Comparison of ENCODE assay signal across 8 cellular contexts in genomic region chr1:153963850-153964331, GRCh38. TPM values are rescaled to one million over a fixed set of nuclear protein-coding genes. Genes with fewer than 3 reads are reported as not detected.
DNase-seq lines count a peak whose midpoint lies in the region; ATAC-seq and TF ChIP-seq lines count a peak whose summit lies in the region.

No MANE protein-coding gene starts in this region.

- peaks cover 74% of the 10 kb centered on the region for H3K79me2 ChIP-seq in DND-41 (ENCODE audit: insufficient read depth, low read length)
- peaks cover 12% of the 10 kb centered on the region for H3K79me2 ChIP-seq in fibroblast of lung (ENCODE audit: control insufficient read depth, insufficient read depth, low read length)

- DNase-seq in DND-41: no peak
- peak in 2 of 34 experiments; percentile 16 to 33 for DNase-seq in T-cell
- DNase-seq in fibroblast of lung (ENCODE audit: low read depth in 2 of 2): peak in 1 of 2 donors; percentile 72
- DNase-seq in DMS114 treated with DMSO at 0.1 percent for 48 hours (lab: John Stamatoyannopoulos, UW; ENCODE audit: unreplicated experiment): no peak

- POLR2A ChIA-PET in T-cell (lab: Charles Lee): interaction anchor here (0.6 to 1.0 kb wide), 5 partner anchors 13 to 1952 kb away, joined by 3 to 7 read pairs (median 3); no protein-coding TSS in a partner anchor

- H3K9me3 ChIP-seq in DND-41 (ENCODE audit: insufficient read depth, low read length, severe bottlenecking) (no peaks in the 10 kb centered on the region), fibroblast of lung (ENCODE audit: control insufficient read depth, insufficient read depth, low read depth, low read length) (no peaks in the 10 kb centered on the region), neuron (ENCODE audit: low read length) (no peaks in the 10 kb centered on the region)

- H3K27ac ChIP-seq in DND-41 (ENCODE audit: low read length) (peak overlapping the region; percentile 80), fibroblast of lung (ENCODE audit: insufficient read depth, low read length) (peak overlapping the region; percentile 91)

- no peaks in the 10 kb centered on the region; the same call in 1 of the 2 replicates for H4K20me1 ChIP-seq in DND-41 (ENCODE audit: insufficient read depth, low read length)
- no peaks in the 10 kb centered on the region for H4K20me1 ChIP-seq in fibroblast of lung (ENCODE audit: control insufficient read depth, extremely low read depth, insufficient read depth, low read length)

- peak overlapping the region; percentile 83 to 90 (median 87) for H3K4me3 Mint-ChIP-seq in T-cell

- ATAC-seq in DND-41 (ENCODE audit: insufficient read depth, low read depth) (no peak), HG02610 (IDR thresholded peaks at IDR 0.05; ENCODE audit: unreplicated experiment) (peak; percentile 1), T-cell (replicated peaks in 1 of 4) (peak in 2 of 4 experiments; percentile 0 to 7), GM18519 (IDR thresholded peaks at IDR 0.05; ENCODE audit: low FRiP score, unreplicated experiment) (no peak), GM18870 (IDR thresholded peaks at IDR 0.05; ENCODE audit: unreplicated experiment) (no peak)

- H3K27me3 Mint-ChIP-seq in T-cell: no peaks in the 10 kb centered on the region

- no peaks in the 10 kb centered on the region for H3K9me3 Mint-ChIP-seq in T-cell

- H3K4me1 ChIP-seq in DND-41 (ENCODE audit: insufficient read depth, low read length): peaks cover 71% of the 10 kb centered on the region
- H3K4me1 ChIP-seq in fibroblast of lung (ENCODE audit: control insufficient read depth, extremely low read depth, insufficient read depth, low read length): peaks cover 20% of the 10 kb centered on the region
- H3K4me1 ChIP-seq in neuron (ENCODE audit: insufficient read depth, low read length): peaks cover 39% of the 10 kb centered on the region

- H3K27me3 ChIP-seq in DND-41 (ENCODE audit: insufficient read depth, low read length, poor library complexity) (no peaks in the 10 kb centered on the region), fibroblast of lung (ENCODE audit: control insufficient read depth, insufficient read depth, low read length) (no peaks in the 10 kb centered on the region), neuron (ENCODE audit: insufficient read depth, low read length) (no peaks in the 10 kb centered on the region)

- H3K27ac Mint-ChIP-seq in T-cell: peak overlapping the region; percentile 94

- peak overlapping the region; percentile 80 to 89; a peak in 3 of 4 replicates for H3K4me3 ChIP-seq in DND-41 (ENCODE audit: low read depth in 1 of 2, low read length in 2 of 2)
- peak overlapping the region; percentile 72 to 88 (median 78) for H3K4me3 ChIP-seq in fibroblast of lung (replicated peaks in 1 of 4; ENCODE audit: control extremely low read depth in 1 of 4, insufficient read depth in 1 of 4, low read depth in 3 of 4, low read length in 4 of 4)
- H3K4me3 ChIP-seq in neuron (ENCODE audit: low read length): peak overlapping the region; percentile 66

- H3K4me1 Mint-ChIP-seq in T-cell: peaks cover 54 to 72% (median 56%) of the 10 kb centered on the region in 3 donors

- H2AFZ ChIP-seq in DND-41 (ENCODE audit: low read depth, low read length) (peak overlapping the region; percentile 84), fibroblast of lung (ENCODE audit: low read length) (peak overlapping the region; percentile 75), neuron (ENCODE audit: low read depth, low read length) (no peak overlapping the region)

- peak overlapping the region; percentile 91 for H3K4me2 ChIP-seq in DND-41 (ENCODE audit: insufficient read depth, low read length)
- H3K4me2 ChIP-seq in fibroblast of lung (ENCODE audit: extremely low read depth, insufficient read depth, low read length): peak overlapping the region; percentile 99

- H3K36me3 ChIP-seq in DND-41 (ENCODE audit: insufficient read depth, low read length) (peaks cover 24% of the 10 kb centered on the region), fibroblast of lung (ENCODE audit: control insufficient read depth, insufficient read depth, low read length) (peaks cover 4% of the 10 kb centered on the region), neuron (ENCODE audit: insufficient read depth, low read length) (peaks cover 20% of the 10 kb centered on the region)

- no peak for TF ChIP-seq CTCF in DND-41 (IDR thresholded peaks at IDR 0.05; ENCODE audit: borderline replicate concordance, extremely low read depth, low read length, poor library complexity, severe bottlenecking)
- TF ChIP-seq CTCF in fibroblast of lung (conservative IDR thresholded peaks at IDR 0.05 in 1 of 2, IDR thresholded peaks at IDR 0.05 in 1 of 2; ENCODE audit: low read depth in 1 of 2, low read length in 2 of 2): no peak

- H3K36me3 Mint-ChIP-seq in T-cell: no peaks in the 10 kb centered on the region

- CTCF ChIA-PET in T-cell (lab: Charles Lee): interaction anchor here in 1 of 2 donors (0.6 to 2.0 kb wide), 4 partner anchors 13 to 167 kb away, joined by 3 to 11 read pairs (median 5); partner anchors contain the start of genes DENND4B and JTB

- H3K9ac ChIP-seq in DND-41 (ENCODE audit: low read depth, low read length) (peak overlapping the region; percentile 87), fibroblast of lung (ENCODE audit: insufficient read depth, low read length) (peak overlapping the region; percentile 88)

RNA-seq across cellular contexts. Expression of gene SLC39A1, which starts 0.6 kb away (rescaled TPM):
- total RNA-seq in T-cell (10 to 100 TPM; 15.1 to 22.0 (median 16.4) TPM), fibroblast of lung (113 and 119 TPM in 2 replicates)
- polyA plus RNA-seq in fibroblast of lung: 80.5 and 94.4 TPM in 2 replicates
- polyA plus RNA-seq in fibroblast of lung (2012): 89.0 and 97.9 TPM in 2 replicates
- polyA minus RNA-seq in fibroblast of lung (ENCODE audit: low replicate concordance): 118 and 119 TPM in 2 replicates

RNA-seq across cellular contexts. Expression of gene CREB3L4, which starts 3.8 kb away (rescaled TPM):
- total RNA-seq in T-cell (1 to 10 TPM; 3.3 to 9.0 (median 6.3) TPM), fibroblast of lung (6.4 and 8.2 TPM in 2 replicates)
- polyA plus RNA-seq in fibroblast of lung: 3.7 and 4.8 TPM in 2 replicates
- polyA plus RNA-seq in fibroblast of lung (2012): 3.3 and 4.6 TPM in 2 replicates
- polyA minus RNA-seq in fibroblast of lung (ENCODE audit: low replicate concordance): 2.0 and 16.6 TPM in 2 replicates

RNA-seq across cellular contexts. Expression of gene CRTC2, which starts 5.5 kb away (rescaled TPM):
- total RNA-seq in T-cell (100 to 1,000 TPM; 108 to 153 (median 122) TPM), fibroblast of lung (2.6 TPM in 2 replicates)
- polyA plus RNA-seq in fibroblast of lung: 7.1 and 10.9 TPM in 2 replicates
- polyA plus RNA-seq in fibroblast of lung (2012): 14.7 and 18.3 TPM in 2 replicates
- 98.3 and 119 TPM in 2 replicates for polyA minus RNA-seq in fibroblast of lung (ENCODE audit: low replicate concordance)

RNA-seq across cellular contexts. Expression of gene JTB, which starts 13.6 kb away (rescaled TPM):
- total RNA-seq in T-cell: 100 to 1,000 TPM in 3 of 5 donors, 10 to 100 TPM in 2; 90.4 to 137 (median 129) TPM
- 98.9 and 131 TPM in 2 replicates for total RNA-seq in fibroblast of lung
- polyA plus RNA-seq in fibroblast of lung: 102 and 123 TPM in 2 replicates
- polyA plus RNA-seq in fibroblast of lung (2012): 98.6 and 98.8 TPM in 2 replicates
- 54.5 and 60.8 TPM in 2 replicates for polyA minus RNA-seq in fibroblast of lung (ENCODE audit: low replicate concordance)

RNA-seq across cellular contexts. Expression of gene DENND4B, which starts 17.4 kb away (rescaled TPM):
- total RNA-seq in T-cell: 100 to 1,000 TPM; 161 to 220 (median 196) TPM
- total RNA-seq in fibroblast of lung: 13.6 and 17.7 TPM in 2 replicates
- 9.1 and 15.9 TPM in 2 replicates for polyA plus RNA-seq in fibroblast of lung
- polyA plus RNA-seq in fibroblast of lung (2012): 12.4 and 16.0 TPM in 2 replicates
- 48.3 and 58.9 TPM in 2 replicates for polyA minus RNA-seq in fibroblast of lung (ENCODE audit: low replicate concordance)

Comparison
In these comparisons a context has a peak if more than half of its experiments do, and no peak if none do; other contexts are left out.
1. RNA of gene CRTC2, which starts 5.5 kb away (total RNA-seq): 108 to 153 TPM in T-cell; 2.6 TPM in fibroblast of lung; every median in the first group is over 10 times any median in the second.
2. Peak in every context shown above with its lines, with median percentiles within 50 percentile points of each other: H3K4me3 ChIP-seq.